In genomic region chr14:51182166-51182565, GRCh38 we compare ENCODE assay signal across 18 cellular contexts. TPM values are rescaled to one million over a fixed set of nuclear protein-coding genes. Genes with fewer than 3 reads are reported as not detected.
DNase-seq lines count a peak whose midpoint lies in the region; ATAC-seq and TF ChIP-seq lines count a peak whose summit lies in the region.
"Had no signal": no experiment of that assay in that cellular context is flagged by ENCODE, and none has a peak within 500 bp of the region (broad histone marks: within the 10 kb centered on the region; RNA-seq: fewer than 3 reads in every experiment).

No MANE protein-coding gene starts in this region.

- H3K4me3 Mint-ChIP-seq in HFFc6 = no peak overlapping the region
- no peak overlapping the region for H3K4me3 Mint-ChIP-seq in progenitor cell of endocrine pancreas (ENCODE audit: low read depth)
- H3K4me3 Mint-ChIP-seq in Calu3 (ENCODE audit: low read depth, unreplicated experiment) = no peak overlapping the region
- H3K4me3 Mint-ChIP-seq: activated CD4-positive, alpha-beta T cell treated with anti-CD3 and anti-CD28 coated beads, Interleukin-2, amount 10 ng/mL, durations not matched to agents 7 days and 5 days; CD14-positive monocyte; neural crest cell had no signal

- H3K4me3 ChIP-seq in RWPE2 (ENCODE audit: severe bottlenecking) = no peak overlapping the region
- H3K4me3 ChIP-seq in fibroblast of lung (replicated peaks in 1 of 4; ENCODE audit: control extremely low read depth in 1 of 4, insufficient read depth in 1 of 4, low read depth in 3 of 4, low read length in 4 of 4) = no peak overlapping the region
- H3K4me3 ChIP-seq: right atrium auricular region, SJSA1, suprapubic skin had no signal

- H3K27me3 Mint-ChIP-seq in HFFc6 (ENCODE audit: insufficient read depth) = peaks cover 5% of the 10 kb centered on the region
- H3K27me3 Mint-ChIP-seq in progenitor cell of endocrine pancreas = no peaks in the 10 kb centered on the region
- peaks cover 3% of the 10 kb centered on the region for H3K27me3 Mint-ChIP-seq in Calu3 (ENCODE audit: unreplicated experiment)

- no peak overlapping the region for H3K9ac ChIP-seq in fibroblast of lung (ENCODE audit: insufficient read depth, low read length)

- H3K27ac Mint-ChIP-seq in HFFc6 (no peak overlapping the region), progenitor cell of endocrine pancreas (no peak overlapping the region), Calu3 (ENCODE audit: unreplicated experiment) (no peak overlapping the region)
- H3K27ac Mint-ChIP-seq: activated CD4-positive, alpha-beta T cell treated with anti-CD3 and anti-CD28 coated beads, Interleukin-2, amount 10 ng/mL, durations not matched to agents 7 days and 5 days; activated naive CD4-positive, alpha-beta T cell treated with anti-CD3 and anti-CD28 coated beads, Interleukin-2, amount 50 U/mL, for 72 hours; CD14-positive monocyte had no signal

- TF ChIP-seq CTCF in HFFc6 (IDR thresholded peaks at IDR 0.05) = no peak
- TF ChIP-seq CTCF in RWPE2 (IDR thresholded peaks at IDR 0.05; ENCODE audit: poor library complexity, severe bottlenecking) = no peak
- no peak for TF ChIP-seq CTCF in fibroblast of lung (conservative IDR thresholded peaks at IDR 0.05 in 1 of 2, IDR thresholded peaks at IDR 0.05 in 1 of 2; ENCODE audit: low read depth in 1 of 2, low read length in 2 of 2)
- TF ChIP-seq CTCF in progenitor cell of endocrine pancreas (IDR thresholded peaks at IDR 0.05; ENCODE audit: unreplicated experiment) = no peak
- no peak for TF ChIP-seq CTCF in Calu3 (IDR thresholded peaks at IDR 0.05; ENCODE audit: unreplicated experiment)

- CTCF ChIA-PET in Calu3 (lab: Charles Lee) = no interaction called here

- H3K36me3 Mint-ChIP-seq in HFFc6 (ENCODE audit: low read depth) (no peaks in the 10 kb centered on the region), progenitor cell of endocrine pancreas (ENCODE audit: insufficient read depth) (no peaks in the 10 kb centered on the region), Calu3 (ENCODE audit: insufficient read depth, unreplicated experiment) (no peaks in the 10 kb centered on the region)
- H3K36me3 Mint-ChIP-seq: activated naive CD4-positive, alpha-beta T cell treated with anti-CD3 and anti-CD28 coated beads, Interleukin-2, amount 50 U/mL, for 72 hours; CD14-positive monocyte had no signal

- H2AFZ ChIP-seq in fibroblast of lung (ENCODE audit: low read length) = no peak overlapping the region

- H3K27me3 ChIP-seq in RWPE2 (ENCODE audit: insufficient read depth, poor library complexity, severe bottlenecking) (no peaks in the 10 kb centered on the region), fibroblast of lung (ENCODE audit: control insufficient read depth, insufficient read depth, low read length) (no peaks in the 10 kb centered on the region)
- H3K27me3 ChIP-seq: right atrium auricular region, SJSA1, suprapubic skin had no signal

- peak; percentile 98 for ATAC-seq in RWPE2 (ENCODE audit: low read depth)
- ATAC-seq: activated naive CD4-positive, alpha-beta T cell treated with anti-CD3 and anti-CD28 coated beads, Interleukin-2, amount 50 U/mL, for 72 hours; HepG2 had no signal

- H4K20me1 ChIP-seq in fibroblast of lung (ENCODE audit: control insufficient read depth, extremely low read depth, insufficient read depth, low read length) = no peaks in the 10 kb centered on the region

- peak; percentile 9 for DNase-seq in HFFc6
- DNase-seq in RWPE2 (ENCODE audit: low spot score) = no peak
- peak; percentile 47 to 81 for DNase-seq in fibroblast of lung (ENCODE audit: low read depth in 2 of 2)
- DNase-seq in superior temporal gyrus (ENCODE audit: extremely low spot score) = peak; percentile 57
- no peak for DNase-seq in NCI-H526 treated with DMSO at 0.1 percent for 48 hours (lab: John Stamatoyannopoulos, UW)
- no peak for DNase-seq in progenitor cell of endocrine pancreas (ENCODE audit: low spot score, unreplicated experiment)
- no peak for DNase-seq in Calu3
- DNase-seq: activated CD4-positive, alpha-beta T cell treated with anti-CD3 and anti-CD28 coated beads, Interleukin-2, amount 10 ng/mL, durations not matched to agents 7 days and 5 days; effector memory CD4-positive, alpha-beta T cell; H7; MV-4-11 had no signal

- no peak overlapping the region for H3K4me2 ChIP-seq in fibroblast of lung (ENCODE audit: extremely low read depth, insufficient read depth, low read length)

- H3K36me3 ChIP-seq in RWPE2 (ENCODE audit: low read depth) = no peaks in the 10 kb centered on the region
- H3K36me3 ChIP-seq in fibroblast of lung (ENCODE audit: control insufficient read depth, insufficient read depth, low read length) = no peaks in the 10 kb centered on the region
- H3K36me3 ChIP-seq: right atrium auricular region, SJSA1, suprapubic skin had no signal

- H3K9me3 ChIP-seq in RWPE2 (ENCODE audit: severe bottlenecking) (no peaks in the 10 kb centered on the region), fibroblast of lung (ENCODE audit: control insufficient read depth, insufficient read depth, low read depth, low read length) (no peaks in the 10 kb centered on the region)
- H3K9me3 ChIP-seq: right atrium auricular region, SJSA1, suprapubic skin had no signal

- peaks cover 9% of the 10 kb centered on the region for H3K4me1 Mint-ChIP-seq in HFFc6 (ENCODE audit: low read depth)
- peaks cover 12% of the 10 kb centered on the region for H3K4me1 Mint-ChIP-seq in progenitor cell of endocrine pancreas (ENCODE audit: low read depth)
- H3K4me1 Mint-ChIP-seq in Calu3 (ENCODE audit: low read depth, unreplicated experiment) = no peaks in the 10 kb centered on the region
- H3K4me1 Mint-ChIP-seq: activated CD4-positive, alpha-beta T cell treated with anti-CD3 and anti-CD28 coated beads, Interleukin-2, amount 10 ng/mL, durations not matched to agents 7 days and 5 days; CD14-positive monocyte; neural crest cell had no signal

- BruUV-seq in Calu3 (replicated peaks; lab: Mats Ljungman, UMichigan) = no TSS peak

- H3K9me3 Mint-ChIP-seq in HFFc6 (no peaks in the 10 kb centered on the region), progenitor cell of endocrine pancreas (ENCODE audit: low read depth) (no peaks in the 10 kb centered on the region), Calu3 (ENCODE audit: low read depth, unreplicated experiment) (no peaks in the 10 kb centered on the region)
- H3K9me3 Mint-ChIP-seq: activated CD4-positive, alpha-beta T cell treated with anti-CD3 and anti-CD28 coated beads, Interleukin-2, amount 10 ng/mL, durations not matched to agents 7 days and 5 days had no signal

- intact Hi-C loops in Calu3 (cut with micrococcal nuclease; ENCODE audit: unreplicated experiment) = no loop called here

- no peaks in the 10 kb centered on the region for H3K79me2 ChIP-seq in fibroblast of lung (ENCODE audit: control insufficient read depth, insufficient read depth, low read length)

- H3K4me1 ChIP-seq in RWPE2 (ENCODE audit: insufficient read depth, poor library complexity, severe bottlenecking) = peaks cover 8% of the 10 kb centered on the region
- no peaks in the 10 kb centered on the region for H3K4me1 ChIP-seq in fibroblast of lung (ENCODE audit: control insufficient read depth, extremely low read depth, insufficient read depth, low read length)
- H3K4me1 ChIP-seq: right atrium auricular region, SJSA1, suprapubic skin had no signal

- H3K27ac ChIP-seq in RWPE2 (ENCODE audit: poor library complexity, severe bottlenecking) (no peak overlapping the region), fibroblast of lung (ENCODE audit: insufficient read depth, low read length) (no peak overlapping the region)
- H3K27ac ChIP-seq: right atrium auricular region, SJSA1, suprapubic skin had no signal

RNA-seq across cellular contexts. Expression of gene TMX1, which starts 57.9 kb away (rescaled TPM):
- total RNA-seq in HFFc6 (2021; fragmentation: NEBNext Ultra II Directional; extraction: Animal tissue kit (Norgen Biotek cat#: 25700)) = 10 to 100 TPM; 38.3 to 48.3 (median 46.0) TPM
- total RNA-seq in fibroblast of lung (45.5 and 49.5 TPM in 2 replicates), progenitor cell of endocrine pancreas (30.9 and 31.3 TPM in 2 replicates), Calu3 (2022) (53.8 and 56.3 TPM in 2 replicates)
- 32.6 and 36.5 TPM in 2 replicates for polyA plus RNA-seq in fibroblast of lung
- 33.0 and 36.0 TPM in 2 replicates for polyA plus RNA-seq in fibroblast of lung (2012)
- 1.8 and 6.3 TPM in 2 replicates for polyA minus RNA-seq in fibroblast of lung (ENCODE audit: low replicate concordance)

Comparison
In these comparisons a context has a peak if more than half of its experiments do, and no peak if none do; other contexts are left out.
1. DNase-seq: peak in HFFc6 (single experiment), fibroblast of lung (2 of 2) and superior temporal gyrus (single experiment); none in RWPE2 (single experiment), NCI-H526 treated with DMSO at 0.1 percent for 48 hours (single experiment), progenitor cell of endocrine pancreas (single experiment) and Calu3 (single experiment).